12 cellular contexts compared by ENCODE assay signal in genomic region chr1:26090893-26091292, GRCh38. TPM values are rescaled to one million over a fixed set of nuclear protein-coding genes. Genes with fewer than 3 reads are reported as not detected.
"Had no signal": no experiment of that assay in that cellular context is flagged by ENCODE, and none has a peak within 500 bp of the region (broad histone marks: within the 10 kb centered on the region; RNA-seq: fewer than 3 reads in every experiment).

No MANE protein-coding gene starts in this region.

- H3K27ac ChIP-seq: GM23248 had no signal

- H3K9ac ChIP-seq: GM23248 had no signal

- H3K36me3 ChIP-seq: HAP-1 had no signal

- H3K9me3 ChIP-seq: HAP-1 had no signal

- H3K4me2 ChIP-seq: GM23338 had no signal

- H2AFZ ChIP-seq: GM23248 had no signal

- FAIRE-seq: H1, H54 had no signal

- DNase-seq: GM23248, GOT3, H7, H9, HCEC 1CT, HFFc6 had no signal

- H3K27ac Mint-ChIP-seq: GM23338, H9, HFFc6 had no signal

- H3K4me3 ChIP-seq: GM23248, GM23338, HAP-1 had no signal

- ATAC-seq: GM23338, HCT116 had no signal

- H3K4me3 Mint-ChIP-seq: GM23338, H9, HFFc6 had no signal

- H3K9me3 Mint-ChIP-seq: GM23338, HFFc6 had no signal

RNA-seq across cellular contexts. Expression of gene TRIM63, which starts 23.5 kb away (rescaled TPM):
- total RNA-seq: GM23248, H1, H4, H9, HFFc6 had no signal
- polyA plus RNA-seq: GM23248, GM23338, H1 had no signal

RNA-seq across cellular contexts. Expression of gene SLC30A2, which starts 45.0 kb away (rescaled TPM):
- total RNA-seq: GM23248, H4, HFFc6 had no signal
- polyA plus RNA-seq: GM23338 had no signal
